Comparison of ENCODE assay signal across 23 cellular contexts in the genomic region with DNA sequence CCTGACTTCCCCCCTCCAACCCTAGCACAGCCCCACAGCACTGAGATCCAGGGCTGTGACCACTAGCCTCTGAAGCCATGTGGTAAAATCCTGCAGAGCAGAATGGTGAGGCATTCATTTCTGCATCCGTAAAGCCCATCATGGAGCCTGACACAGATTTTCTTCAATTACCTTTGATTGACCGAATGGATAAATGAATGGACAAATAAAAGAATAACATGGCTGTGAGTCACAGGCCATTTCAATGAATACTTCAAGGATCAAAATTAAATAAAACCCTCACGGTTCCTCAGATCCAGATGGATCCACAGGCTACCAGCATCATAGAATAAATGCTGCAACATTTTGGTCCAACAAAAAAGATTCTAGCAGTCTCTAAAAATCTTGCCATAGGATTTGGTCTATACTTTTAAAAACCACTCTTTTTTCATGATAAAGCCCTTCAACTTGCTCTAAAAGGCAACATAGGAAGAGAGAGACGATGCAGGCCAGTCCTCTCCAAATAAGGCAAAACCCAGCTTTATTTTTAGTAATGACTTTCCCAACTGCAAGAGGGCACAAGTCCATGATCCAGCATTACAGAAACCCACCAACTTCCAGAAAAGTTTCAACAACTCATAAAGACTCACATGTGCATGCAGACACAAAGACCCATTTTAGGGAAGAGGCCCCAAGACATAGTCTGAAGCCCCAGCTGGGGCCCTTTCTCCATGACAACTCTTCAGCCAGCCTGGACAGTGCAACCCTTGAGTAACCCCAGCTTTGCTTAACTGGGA. TPM values are rescaled to one million over a fixed set of nuclear protein-coding genes. Genes with fewer than 3 reads are reported as not detected.
DNase-seq lines count a peak whose midpoint lies in the region; ATAC-seq, FAIRE-seq and TF ChIP-seq lines count a peak whose summit lies in the region.
"Had no signal": no experiment of that assay in that cellular context is flagged by ENCODE, and none has a peak within 500 bp of the region (broad histone marks: within the 10 kb centered on the region; RNA-seq: fewer than 3 reads in every experiment).

No MANE protein-coding gene starts in this region.

- peaks cover 32% of the 10 kb centered on the region for H3K4me1 ChIP-seq in Panc1 (ENCODE audit: control insufficient read depth, insufficient read depth, low read length)
- peaks cover 31% of the 10 kb centered on the region in 2 experiments; a peak in 4 of 5 replicates for H3K4me1 ChIP-seq in K562 (replicated peaks in 1 of 2; ENCODE audit: control insufficient read depth in 2 of 2, insufficient read depth in 2 of 2, low read length in 2 of 2)

- H4K20me1 ChIP-seq in K562 (replicated peaks; ENCODE audit: control insufficient read depth, insufficient read depth, low read length) = no peaks in the 10 kb centered on the region

- intact Hi-C loops in Panc1 (cut with micrococcal nuclease; ENCODE audit: unreplicated experiment) = no loop called here
- intact Hi-C loops in K562 (cut with micrococcal nuclease) = no loop called here
- intact Hi-C loops in posterior vena cava (cut with DNase I) = loop anchor here in 1 of 2 donors (5.0 kb wide), 1 partner anchor 1384 kb away; no protein-coding TSS in a partner anchor

- peak; percentile 32 for FAIRE-seq in K562 (lab: Jason Lieb, UNC)
- FAIRE-seq: GM18507, H54 had no signal

- no peak for TF ChIP-seq POLR2A in K562 (conservative IDR thresholded peaks at IDR 0.05)

- H3K27me3 ChIP-seq in Panc1 (ENCODE audit: control insufficient read depth, insufficient read depth, low read length) (no peaks in the 10 kb centered on the region), K562 (ENCODE audit: control insufficient read depth in 2 of 2, insufficient read depth in 2 of 2, low read length in 2 of 2) (no peaks in the 10 kb centered on the region)

- no peak for TF ChIP-seq RAD21 in K562 (CRISPR knock-in tag; conservative IDR thresholded peaks at IDR 0.05 in 1 of 2, IDR thresholded peaks at IDR 0.05 in 1 of 2)

- H3K9me3 ChIP-seq in Panc1 (ENCODE audit: control insufficient read depth, insufficient read depth, low read depth, low read length) = no peaks in the 10 kb centered on the region
- H3K9me3 ChIP-seq in K562 (replicated peaks; ENCODE audit: control insufficient read depth, insufficient read depth, low read depth, low read length) = 0 out of 2 replicates have a peak, but pooled peaks cover 6% of the 10 kb centered on the region

- no peaks in the 10 kb centered on the region for H3K9me1 ChIP-seq in K562 (ENCODE audit: control insufficient read depth, insufficient read depth, low read length)

- TF ChIP-seq CTCF in Panc1 (IDR thresholded peaks at IDR 0.05) (no peak), K562 (IDR thresholded peaks at IDR 0.05 in 2 of 3, conservative IDR thresholded peaks at IDR 0.05 in 1 of 3; ENCODE audit: insufficient read depth in 2 of 3, low read depth in 1 of 3, low read length in 3 of 3) (no peak)

- no peak overlapping the region for H3K9ac ChIP-seq in K562 (ENCODE audit: insufficient read depth in 1 of 2, low read depth in 2 of 2, low read length in 2 of 2)
- H3K9ac ChIP-seq: KMS-11 had no signal

- DNase-seq in Panc1 (ENCODE audit: low read depth, low spot score) (no peak), K562 (ENCODE audit: extremely low read depth in 1 of 4, low spot score in 3 of 4) (no peak), posterior vena cava (ENCODE audit: low spot score) (peak; percentile 18), UCSD-AML1 (lab: John Stamatoyannopoulos, UW; ENCODE audit: unreplicated experiment) (no peak), EL (no peak)
- no peak for DNase-seq in activated CD4-positive, CD25-positive, alpha-beta regulatory T cell treated with anti-CD3 and anti-CD28 coated beads, Interleukin-2, amount 50 U/mL, for 72 hours
- DNase-seq: CD8-positive, alpha-beta T cell; DMS 273 treated with DMSO at 0.1 percent for 48 hours; DND-41; NCI-H1092; NCI-H1417 treated with DMSO at 0.1 percent for 48 hours; NCI-H1694 treated with DMSO at 0.1 percent for 48 hours; NCI-H2081; NCI-H2227 treated with DMSO at 0.1 percent for 48 hours; NCI-H526 treated with DMSO at 0.1 percent for 48 hours; PC-9; SHP77 had no signal

- CTCF ChIA-PET in Panc1 (lab: Charles Lee) (no interaction called here), K562 (lab: Yijun Ruan, JAX; ENCODE audit: low intra/inter-chr PET ratio) (no interaction called here)

- H2AFZ ChIP-seq in K562 (ENCODE audit: low read depth, low read length) = peak overlapping the region; percentile 53; the same call in 1 of the 2 replicates
- H2AFZ ChIP-seq: PC-9 had no signal

- peak overlapping the region; percentile 3; the same call in 1 of the 2 replicates for H3K27ac ChIP-seq in Panc1 (ENCODE audit: low read length)
- H3K27ac ChIP-seq in K562 (ENCODE audit: extremely low read depth, low read depth, low read length) = no peak overlapping the region
- H3K27ac ChIP-seq: C4-2B, KMS-11, PC-9, RWPE1 had no signal

- 82% methylated on average over 4 of the region's 4 CpGs for WGBS in K562 (ENCODE audit: insufficient coverage, low coverage, missing lambda C conversion rate)

- POLR2A ChIA-PET in Panc1 (lab: Charles Lee) (no interaction called here), K562 (lab: Yijun Ruan, JAX) (interaction anchor here (1.1 to 1.2 kb wide), 2 partner anchors 11 to 53 kb away, joined by 3 read pairs; no protein-coding TSS in a partner anchor)

- H3K4me2 ChIP-seq in K562 (ENCODE audit: insufficient read depth, low read length) = no peak overlapping the region
- H3K4me2 ChIP-seq: KMS-11, PC-9 had no signal

- in situ Hi-C loops in Panc1 (cut with HindIII; ENCODE audit: low pct_unique_long_range_greater_than_20kb, low sequenced_read_pairs) (no loop called here), K562 (cut with MboI) (no loop called here)

- no peak overlapping the region for H3K4me3 ChIP-seq in Panc1 (ENCODE audit: low read depth in 2 of 2, low read length in 2 of 2)
- no peak overlapping the region for H3K4me3 ChIP-seq in K562
- H3K4me3 ChIP-seq: PC-9 had no signal

- no peaks in the 10 kb centered on the region for H3K79me2 ChIP-seq in K562 (ENCODE audit: control insufficient read depth, insufficient read depth, low read length)

- no TSS peak for BruUV-seq in Panc1 (replicated peaks; lab: Mats Ljungman, UMichigan)
- no TSS peak for BruUV-seq in K562 (replicated peaks; lab: Mats Ljungman, UMichigan)

- no peak for ATAC-seq in Panc1
- ATAC-seq in K562 = no peak
- ATAC-seq in GM18861 (IDR thresholded peaks at IDR 0.05; ENCODE audit: unreplicated experiment) = no peak
- ATAC-seq: CD8-positive, alpha-beta T cell had no signal

- H3K36me3 ChIP-seq in Panc1 (ENCODE audit: control insufficient read depth, insufficient read depth, low read length) (no peaks in the 10 kb centered on the region), K562 (ENCODE audit: control insufficient read depth, insufficient read depth, low read length) (no peaks in the 10 kb centered on the region)

- no peak for TF ChIP-seq EP300 in K562 (IDR thresholded peaks at IDR 0.05; ENCODE audit: low read length)

TF ChIP-seq in K562, 482 proteins besides CTCF, POLR2A, EP300 and RAD21 (continues in another document):
- no peak for TF ChIP-seq POLR2AphosphoS2 (IDR thresholded peaks at IDR 0.05; ENCODE audit: low read length)
- TF ChIP-seq STAT6 (CRISPR knock-in tag; IDR thresholded peaks at IDR 0.05) = no peak
- TF ChIP-seq ZNF583 (CRISPR knock-in tag; IDR thresholded peaks at IDR 0.05) = no peak
- no peak for TF ChIP-seq TAL1 (IDR thresholded peaks at IDR 0.05)

RNA-seq across cellular contexts. Expression of gene MRPS22, which starts 52.4 kb away (rescaled TPM):
- total RNA-seq in Panc1 (2021; ENCODE audit: unreplicated experiment) (61.9 TPM), K562 (2014; rRNA removed) (193 and 237 TPM in 2 replicates), K562 (2014; rRNA removed; fragmentation: Illumina TruSeq; extraction: Trizol) (202 and 232 TPM in 2 replicates), K562 (2015; rRNA removed; fragmentation: Illumina TruSeq; extraction: Trizol) (216 and 229 TPM in 2 replicates), K562 (2021) (148 and 159 TPM in 2 replicates), posterior vena cava (10 to 100 TPM; 30.3 to 34.6 TPM)
- 42.7 TPM for polyA plus RNA-seq in Panc1 (2012; ENCODE audit: insufficient read length)
- total RNA-seq in K562 (2011; cell fraction: chromatin; rRNA removed; ENCODE audit: low replicate concordance) = 38.6 and 79.2 TPM in 2 replicates
- total RNA-seq in K562 (2011; cell fraction: nucleolus; rRNA removed) = 28.6 and 29.9 TPM in 2 replicates
- total RNA-seq in K562 (2011; cell fraction: nucleoplasm; rRNA removed) = 45.2 and 53.5 TPM in 2 replicates
- polyA plus RNA-seq in K562 (2011; rRNA removed) (131 and 189 TPM in 2 replicates), K562 (2014; fragmentation: Illumina TruSeq; extraction: Trizol) (197 and 219 TPM in 2 replicates), K562 (2014; fragmentation: Nextera tagmentation; extraction: Ambion mirVana) (100 to 1,000 TPM; 330 to 397 TPM), K562 (2014; rRNA removed) (233 and 261 TPM in 2 replicates)
- polyA plus RNA-seq in K562 (2011; cell fraction: cytosol; rRNA removed) = 101 TPM in 2 replicates
- polyA plus RNA-seq in K562 (2011; cell fraction: nucleus; rRNA removed) = 42.1 and 51.3 TPM in 2 replicates
- 100 and 122 TPM in 2 replicates for polyA plus RNA-seq in K562 (2012)
- 157 and 168 TPM in 2 replicates for polyA minus RNA-seq in K562 (2011; rRNA and poly(A)+ RNA removed)
- polyA minus RNA-seq in K562 (2011; cell fraction: cytosol; rRNA and poly(A)+ RNA removed) = 36.2 and 63.4 TPM in 2 replicates
- 37.8 and 82.5 TPM in 2 replicates for polyA minus RNA-seq in K562 (2011; cell fraction: nucleus; rRNA and poly(A)+ RNA removed)
